17 cellular contexts compared by ENCODE assay signal in the genomic region with DNA sequence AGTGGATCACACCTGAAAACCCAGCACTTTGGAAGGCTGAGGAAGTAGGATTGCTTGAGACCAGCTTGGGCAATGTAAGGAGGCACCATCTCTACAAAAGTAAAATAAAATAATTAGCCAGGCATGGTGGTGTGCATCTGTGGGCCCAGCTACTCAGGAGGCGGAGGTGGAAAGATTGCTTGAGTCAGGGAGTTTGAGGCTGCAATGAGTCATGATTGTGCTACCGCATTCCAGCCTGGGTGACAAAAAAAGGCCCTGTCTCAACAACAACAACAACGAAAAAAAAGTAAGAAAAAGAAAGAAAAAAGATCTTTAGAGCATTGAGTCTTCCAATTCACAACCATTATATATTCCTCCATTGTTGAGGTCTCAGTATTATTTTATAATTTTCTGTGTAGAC.
DNase-seq lines count a peak whose midpoint lies in the region; ATAC-seq, FAIRE-seq and TF ChIP-seq lines count a peak whose summit lies in the region.
"Had no signal": no experiment of that assay in that cellular context is flagged by ENCODE, and none has a peak within 500 bp of the region (broad histone marks: within the 10 kb centered on the region; RNA-seq: fewer than 3 reads in every experiment).

No MANE protein-coding gene starts in this region.

- no peak for ATAC-seq in HG03159 (IDR thresholded peaks at IDR 0.05; ENCODE audit: unreplicated experiment)

- H3K4ac ChIP-seq in H9 (ENCODE audit: low read depth, low read length) (no peak overlapping the region), trophoblast cell (ENCODE audit: low read depth, low read length) (no peak overlapping the region)

- H2BK12ac ChIP-seq in H9 (ENCODE audit: insufficient read length, low read depth, low read length) (no peak overlapping the region), trophoblast cell (ENCODE audit: low read length) (no peak overlapping the region)

- H4K5ac ChIP-seq in H9 (ENCODE audit: insufficient read length, low read depth, low read length) = no peak overlapping the region

- H2BK5ac ChIP-seq in H9 (ENCODE audit: insufficient read length, low read length) (no peak overlapping the region), trophoblast cell (ENCODE audit: low read depth, low read length, poor library complexity) (no peak overlapping the region)

- H3K27ac ChIP-seq in H9 (ENCODE audit: insufficient read length, low read depth, low read length) (no peak overlapping the region), SJSA1 (no peak overlapping the region), fibroblast of lung (ENCODE audit: insufficient read depth, low read length) (no peak overlapping the region), trophoblast cell (ENCODE audit: low read depth, low read length) (no peak overlapping the region), small intestine (ENCODE audit: low read depth in 1 of 2, low read length in 1 of 2) (no peak overlapping the region)
- H3K27ac ChIP-seq: ascending aorta, BLaER1 had no signal

- H3K79me2 ChIP-seq in H9 (ENCODE audit: insufficient read depth, low read length) (no peaks in the 10 kb centered on the region), fibroblast of lung (ENCODE audit: control insufficient read depth, insufficient read depth, low read length) (no peaks in the 10 kb centered on the region), trophoblast cell (ENCODE audit: control insufficient read depth, insufficient read depth, low read length, poor library complexity) (no peaks in the 10 kb centered on the region)

- CTCF ChIA-PET in HEK293T (lab: Yijun Ruan, JAX) = no interaction called here

- no peaks in the 10 kb centered on the region for H3K23me2 ChIP-seq in H9 (ENCODE audit: insufficient read length, low read depth, low read length, poor library complexity, severe bottlenecking)

- H2BK15ac ChIP-seq in H9 (ENCODE audit: low read depth, low read length) = no peak overlapping the region

- TF ChIP-seq CTCF in H9 (conservative IDR thresholded peaks at IDR 0.05) (no peak), fibroblast of lung (conservative IDR thresholded peaks at IDR 0.05 in 1 of 2, IDR thresholded peaks at IDR 0.05 in 1 of 2; ENCODE audit: low read depth in 1 of 2, low read length in 2 of 2) (no peak)

- no peaks in the 10 kb centered on the region for H3K36me3 ChIP-seq in SJSA1
- no peaks in the 10 kb centered on the region for H3K36me3 ChIP-seq in fibroblast of lung (ENCODE audit: control insufficient read depth, insufficient read depth, low read length)
- H3K36me3 ChIP-seq in trophoblast cell (ENCODE audit: control insufficient read depth in 1 of 2, insufficient read depth in 2 of 2, low read length in 2 of 2) = no peaks in the 10 kb centered on the region
- H3K36me3 ChIP-seq in small intestine (ENCODE audit: control insufficient read depth in 2 of 2, insufficient read depth in 2 of 2, low read length in 2 of 2) = no peaks in the 10 kb centered on the region
- H3K36me3 ChIP-seq: ascending aorta, BLaER1 had no signal

- H2BK20ac ChIP-seq in H9 (ENCODE audit: low read depth, low read length, poor library complexity, severe bottlenecking) = no peak overlapping the region

- H3K14ac ChIP-seq in H9 (ENCODE audit: insufficient read depth, low read length) = no peak overlapping the region
- H3K14ac ChIP-seq in trophoblast cell (ENCODE audit: low read length) = no peak overlapping the region

- H3K4me3 ChIP-seq in SJSA1 (no peak overlapping the region), fibroblast of lung (replicated peaks in 1 of 4; ENCODE audit: control extremely low read depth in 1 of 4, insufficient read depth in 1 of 4, low read depth in 3 of 4, low read length in 4 of 4) (no peak overlapping the region), trophoblast cell (ENCODE audit: low read depth, low read length) (no peak overlapping the region), small intestine (ENCODE audit: low read depth in 1 of 2, low read length in 2 of 2) (no peak overlapping the region)
- H3K4me3 ChIP-seq: ascending aorta, BLaER1, SK-N-MC had no signal

- no peak overlapping the region for H3K4me3 Mint-ChIP-seq in H9

- H3K4me1 ChIP-seq in H9 (ENCODE audit: insufficient read depth, low read length) (no peaks in the 10 kb centered on the region), SJSA1 (replicated peaks) (peaks cover 12% of the 10 kb centered on the region), fibroblast of lung (ENCODE audit: control insufficient read depth, extremely low read depth, insufficient read depth, low read length) (peaks cover 2% of the 10 kb centered on the region), trophoblast cell (ENCODE audit: control insufficient read depth in 1 of 2, insufficient read depth in 2 of 2, low read length in 2 of 2) (peaks cover 0 to 3% of the 10 kb centered on the region in 2 experiments), small intestine (ENCODE audit: control insufficient read depth in 2 of 2, insufficient read depth in 1 of 2, low read depth in 1 of 2, low read length in 1 of 2) (no peaks in the 10 kb centered on the region)
- H3K4me1 ChIP-seq: ascending aorta, BLaER1 had no signal

- H2BK120ac ChIP-seq in H9 (ENCODE audit: low read depth, low read length, poor library complexity, severe bottlenecking) = no peak overlapping the region
- no peak overlapping the region for H2BK120ac ChIP-seq in trophoblast cell (ENCODE audit: insufficient read depth, low read length, poor library complexity)

- no peak overlapping the region for H3K56ac ChIP-seq in H9 (ENCODE audit: insufficient read length, low read depth, low read length)

- no peaks in the 10 kb centered on the region for H3K79me1 ChIP-seq in H9 (ENCODE audit: insufficient read depth, low read depth, low read length, poor library complexity, severe bottlenecking)
- no peaks in the 10 kb centered on the region for H3K79me1 ChIP-seq in trophoblast cell (ENCODE audit: low read length)

- no peak overlapping the region for H4K8ac ChIP-seq in H9 (replicated peaks; ENCODE audit: insufficient read length, low read depth, low read length)
- no peak overlapping the region for H4K8ac ChIP-seq in trophoblast cell (ENCODE audit: low read depth, low read length)

- POLR2A ChIA-PET in HEK293T (lab: Yijun Ruan, JAX) = no interaction called here

- WGBS in H9 (ENCODE audit: extremely low coverage, insufficient read length, low lambda C conversion rate) = no CpG with 5 or more reads among the region's 3 CpGs
- no CpG with 5 or more reads among the region's 3 CpGs for WGBS in trophoblast cell (ENCODE audit: extremely low coverage, insufficient coverage, insufficient read length)
- WGBS in small intestine, 3 donors = 84 to 91% (median 84%) methylated on average over 3 of the region's 3 CpGs

- H4K91ac ChIP-seq in H9 (ENCODE audit: insufficient read length, low read depth, low read length) (no peak overlapping the region), trophoblast cell (ENCODE audit: low read depth, low read length) (no peak overlapping the region)

- H3K4me2 ChIP-seq in H9 (ENCODE audit: insufficient read depth, insufficient read length, low read length) = no peak overlapping the region
- H3K4me2 ChIP-seq in fibroblast of lung (ENCODE audit: extremely low read depth, insufficient read depth, low read length) = no peak overlapping the region
- H3K4me2 ChIP-seq in trophoblast cell (ENCODE audit: low read length) = no peak overlapping the region
- H3K4me2 ChIP-seq: BLaER1 had no signal

- H2AFZ ChIP-seq in H9 (ENCODE audit: low read length) = no peak overlapping the region
- H2AFZ ChIP-seq in fibroblast of lung (ENCODE audit: low read length) = no peak overlapping the region
- H2AFZ ChIP-seq in trophoblast cell (ENCODE audit: insufficient read depth, low read length, poor library complexity) = no peak overlapping the region

- no peak overlapping the region for H3T11ph ChIP-seq in H9 (ENCODE audit: low read length)

- H3K9me3 Mint-ChIP-seq in H9 = peaks cover 0 to 5% of the 10 kb centered on the region in 2 experiments; a peak in 3 of 5 replicates

- no peaks in the 10 kb centered on the region; the same call in 1 of the 2 replicates for H3K27me3 Mint-ChIP-seq in H9 (ENCODE audit: low read depth)

- FAIRE-seq in small intestine (lab: Jason Lieb, UNC) = no peak

- no peaks in the 10 kb centered on the region for H3K9me3 ChIP-seq in H9 (ENCODE audit: control insufficient read depth, low read depth, low read length)
- no peaks in the 10 kb centered on the region for H3K9me3 ChIP-seq in SJSA1 (replicated peaks)
- no peaks in the 10 kb centered on the region for H3K9me3 ChIP-seq in fibroblast of lung (ENCODE audit: control insufficient read depth, insufficient read depth, low read depth, low read length)
- H3K9me3 ChIP-seq in trophoblast cell (ENCODE audit: insufficient read depth, low read depth, low read length) = no peaks in the 10 kb centered on the region
- no peaks in the 10 kb centered on the region for H3K9me3 ChIP-seq in small intestine (ENCODE audit: control insufficient read depth, low read depth)
- H3K9me3 ChIP-seq: ascending aorta had no signal

- H3K27me3 ChIP-seq in H9 (ENCODE audit: insufficient read depth, low read length) (no peaks in the 10 kb centered on the region), SJSA1 (replicated peaks) (no peaks in the 10 kb centered on the region), fibroblast of lung (ENCODE audit: control insufficient read depth, insufficient read depth, low read length) (no peaks in the 10 kb centered on the region), trophoblast cell (ENCODE audit: insufficient read depth, low read length) (no peaks in the 10 kb centered on the region), small intestine (ENCODE audit: control insufficient read depth in 2 of 2, insufficient read depth in 2 of 2, low read length in 2 of 2) (no peaks in the 10 kb centered on the region)
- H3K27me3 ChIP-seq: ascending aorta, BLaER1 had no signal

- H3K27ac Mint-ChIP-seq in H9 = peak overlapping the region in 2 of 3 experiments; percentile 0 to 15; a peak in 2 of 7 replicates

- DNase-seq in H9 (peak; percentile 33), SJSA1 (ENCODE audit: low read depth in 1 of 2, low spot score in 2 of 2) (peak; percentile 42 to 62), fibroblast of lung (ENCODE audit: low read depth in 2 of 2) (peak; percentile 35 to 88), trophoblast cell (peak; percentile 41 to 62), HEK293T (ENCODE audit: extremely low spot score) (no peak), NAMALWA (ENCODE audit: low spot score) (no peak), small intestine (no peak)
- DNase-seq: activated CD8-positive, alpha-beta memory T cell treated with anti-CD3 and anti-CD28 coated beads for 24 hours; DMS53; H7; NCI-H2081 treated with DMSO at 0.1 percent for 48 hours; NCI-H82; posterior cingulate gyrus had no signal

- peaks cover 6 to 11% of the 10 kb centered on the region in 2 experiments; a peak in 3 of 4 replicates for H3K4me1 Mint-ChIP-seq in H9

- no peak overlapping the region for H3K23ac ChIP-seq in H9 (ENCODE audit: insufficient read length, low read depth, low read length)
- H3K23ac ChIP-seq in trophoblast cell (ENCODE audit: low read length) = no peak overlapping the region

- H3K36me3 Mint-ChIP-seq in H9 (ENCODE audit: insufficient read depth in 1 of 3, low read depth in 3 of 3) = peaks cover 0 to 1% (median 0%) of the 10 kb centered on the region in 3 experiments; a peak in 2 of 7 replicates

- H3K18ac ChIP-seq in H9 (ENCODE audit: insufficient read length, low read depth, low read length) (no peak overlapping the region), trophoblast cell (ENCODE audit: low read length) (no peak overlapping the region)

- H4K12ac ChIP-seq in trophoblast cell (ENCODE audit: low read depth, low read length) = no peak overlapping the region

- H3K9ac ChIP-seq in H9 (ENCODE audit: extremely low read depth, insufficient read length, low read length) = no peak overlapping the region
- H3K9ac ChIP-seq in fibroblast of lung (ENCODE audit: insufficient read depth, low read length) = no peak overlapping the region
- no peak overlapping the region for H3K9ac ChIP-seq in trophoblast cell (ENCODE audit: low read length)
- H3K9ac ChIP-seq: BLaER1 had no signal

- H4K20me1 ChIP-seq in H9 (ENCODE audit: control insufficient read depth, insufficient read depth, insufficient read length) = no peaks in the 10 kb centered on the region
- H4K20me1 ChIP-seq in fibroblast of lung (ENCODE audit: control insufficient read depth, extremely low read depth, insufficient read depth, low read length) = no peaks in the 10 kb centered on the region
- H4K20me1 ChIP-seq: BLaER1 had no signal

- H2AK5ac ChIP-seq in H9 (ENCODE audit: insufficient read length, low read length) (no peak overlapping the region), trophoblast cell (ENCODE audit: low read length) (no peak overlapping the region)

Comparison
In these comparisons a context has a peak if more than half of its experiments do, and no peak if none do; other contexts are left out.
1. DNase-seq: peak in H9 (single experiment), SJSA1 (2 of 2), fibroblast of lung (2 of 2) and trophoblast cell (2 of 2); none in HEK293T (single experiment), NAMALWA (single experiment) and small intestine (single experiment).